ENCODE assay signal across 9 cellular contexts in genomic region chr1:184445997-184446396, GRCh38.
"Had no signal": no experiment of that assay in that cellular context is flagged by ENCODE, and none has a peak within 500 bp of the region (broad histone marks: within the 10 kb centered on the region; RNA-seq: fewer than 3 reads in every experiment).

No MANE protein-coding gene starts in this region.

- DNase-seq: GM23248, GOT3, H7, H9, HCEC 1CT, HFFc6 had no signal

- H3K36me3 ChIP-seq: HAP-1 had no signal

- H3K9me3 ChIP-seq: HAP-1 had no signal

- H3K27ac ChIP-seq: GM23248 had no signal

- H3K4me2 ChIP-seq: GM23338 had no signal

- H2AFZ ChIP-seq: GM23248, GM23338 had no signal

- ATAC-seq: GM23338, HCT116 had no signal

- H3K4me3 ChIP-seq: GM23248, GM23338, HAP-1 had no signal

- H3K4me1 ChIP-seq: HAP-1 had no signal

- H3K9ac ChIP-seq: GM23248 had no signal
